ENCODE assay signal across 7 cellular contexts in genomic region chr2:32627901-32628645, GRCh38.
DNase-seq lines count a peak whose midpoint lies in the region; ATAC-seq, FAIRE-seq and TF ChIP-seq lines count a peak whose summit lies in the region.

Gene TTC27, plus strand, starts transcription at chr2:32628050. Its CDS starts 243 bp downstream, at chr2:32628293.

- H3K4me3 ChIP-seq in astrocyte of the spinal cord (ENCODE audit: low read depth, low read length): peak within 1 kb of the TSS; percentile 97

- FAIRE-seq in GM18507 (lab: Jason Lieb, UNC): peak; percentile 98

- DNase-seq in GM18507 (ENCODE audit: extremely low spot score, insufficient read length, low read depth) (peak; percentile 88), NCI-H2029 treated with DMSO at 0.1 percent for 48 hours (lab: John Stamatoyannopoulos, UW) (peak; percentile 86), T-helper 9 cell (peak; percentile 90), astrocyte of the spinal cord (ENCODE audit: low read depth, low spot score) (peak; percentile 96), hippocampal formation (lab: John Stamatoyannopoulos, UW) (peak; percentile 91 to 94), retina (peak; percentile 93)

- TF ChIP-seq CTCF in astrocyte of the spinal cord (IDR thresholded peaks at IDR 0.05; ENCODE audit: low read depth, low read length): no peak

- peak; percentile 100 for ATAC-seq in HG02981 (IDR thresholded peaks at IDR 0.05; ENCODE audit: unreplicated experiment)

- in situ Hi-C loops in astrocyte of the spinal cord (cut with HindIII; ENCODE audit: low sequenced_read_pairs): no loop called here

Comparison
In these comparisons a context has a peak if more than half of its experiments do, and no peak if none do; other contexts are left out.
1. Peak in every context shown above with its lines: DNase-seq, ATAC-seq and H3K4me3 ChIP-seq.